ENCODE assay signal across 8 cellular contexts in genomic region chr17:18038149-18038850, GRCh38. TPM values are rescaled to one million over a fixed set of nuclear protein-coding genes. Genes with fewer than 3 reads are reported as not detected.
DNase-seq lines count a peak whose midpoint lies in the region; ATAC-seq and TF ChIP-seq lines count a peak whose summit lies in the region.

No MANE protein-coding gene starts in this region.

- H3K27ac Mint-ChIP-seq in effector memory CD8-positive, alpha-beta T cell: peak overlapping the region; percentile 15 to 88

- H3K4me1 Mint-ChIP-seq in effector memory CD8-positive, alpha-beta T cell (ENCODE audit: low read depth in 2 of 2): peaks cover 39 to 40% of the 10 kb centered on the region in 2 donors

- peak overlapping the region; percentile 77 for H3K4me3 ChIP-seq in cardiac muscle cell
- H3K4me3 ChIP-seq in SU-DHL-6 (ENCODE audit: insufficient read depth, low read length, poor library complexity, severe bottlenecking): peak overlapping the region; percentile 81
- H3K4me3 ChIP-seq in neural cell (ENCODE audit: low read length): peak overlapping the region; percentile 88

- H4K20me1 ChIP-seq in SU-DHL-6 (ENCODE audit: low read depth, low read length) (no peaks in the 10 kb centered on the region), neural cell (ENCODE audit: insufficient read depth) (no peaks in the 10 kb centered on the region)

- H3K9me3 ChIP-seq in cardiac muscle cell (ENCODE audit: low read depth): no peaks in the 10 kb centered on the region
- no peaks in the 10 kb centered on the region for H3K9me3 ChIP-seq in SU-DHL-6 (ENCODE audit: insufficient read depth, low read length)
- H3K9me3 ChIP-seq in neural cell (ENCODE audit: low read length): no peaks in the 10 kb centered on the region

- H3K79me2 ChIP-seq in SU-DHL-6 (ENCODE audit: insufficient read depth, low read length) (peaks cover 59% of the 10 kb centered on the region), neural cell (replicated peaks; ENCODE audit: insufficient read depth, low read length) (peaks cover 36% of the 10 kb centered on the region)

- no peaks in the 10 kb centered on the region for H3K27me3 Mint-ChIP-seq in effector memory CD8-positive, alpha-beta T cell

- H3K9me3 Mint-ChIP-seq in effector memory CD8-positive, alpha-beta T cell: no peaks in the 10 kb centered on the region

- peaks cover 12% of the 10 kb centered on the region for H3K4me1 ChIP-seq in cardiac muscle cell (ENCODE audit: low read depth)

- peaks cover 7% of the 10 kb centered on the region for H3K36me3 Mint-ChIP-seq in effector memory CD8-positive, alpha-beta T cell (ENCODE audit: insufficient read depth)

- ATAC-seq in Right ventricle myocardium inferior: no peak
- ATAC-seq in effector memory CD8-positive, alpha-beta T cell (replicated peaks): no peak

- intact Hi-C loops in Right ventricle myocardium inferior (cut with DNase I): loop anchor here (5.0 kb wide), 1 partner anchor 366 kb away; no protein-coding TSS in a partner anchor

- no peak for TF ChIP-seq RAD21 in neural cell (conservative IDR thresholded peaks at IDR 0.05)

- H3K9me2 ChIP-seq in SU-DHL-6 (replicated peaks; ENCODE audit: insufficient read depth, low read length) (no peaks in the 10 kb centered on the region), neural cell (ENCODE audit: insufficient read depth, low read length) (no peaks in the 10 kb centered on the region)

- TF ChIP-seq CTCF in cardiac muscle cell (IDR thresholded peaks at IDR 0.05; ENCODE audit: low read depth, low read length) (no peak), SU-DHL-6 (IDR thresholded peaks at IDR 0.05; ENCODE audit: insufficient read depth, low read length, poor library complexity, severe bottlenecking) (no peak), neural cell (IDR thresholded peaks at IDR 0.05; ENCODE audit: poor library complexity, severe bottlenecking) (no peak)

- H3K27ac ChIP-seq in cardiac muscle cell (no peak overlapping the region), SU-DHL-6 (ENCODE audit: low read depth, low read length) (peak overlapping the region; percentile 47), neural cell (ENCODE audit: low read length) (peak overlapping the region; percentile 80)

- peak overlapping the region; percentile 75 to 90 for H3K4me3 Mint-ChIP-seq in effector memory CD8-positive, alpha-beta T cell

- H3K27me3 ChIP-seq in cardiac muscle cell (no peaks in the 10 kb centered on the region), SU-DHL-6 (ENCODE audit: low read length) (no peaks in the 10 kb centered on the region), neural cell (ENCODE audit: insufficient read depth, low read depth, low read length) (no peaks in the 10 kb centered on the region)

- H2AFZ ChIP-seq in SU-DHL-6 (ENCODE audit: low read depth, low read length, severe bottlenecking) (peak overlapping the region; percentile 30), neural cell (ENCODE audit: low read depth, low read length) (peak overlapping the region; percentile 81)

- peak overlapping the region; percentile 72 for H3K9ac ChIP-seq in SU-DHL-6 (ENCODE audit: low read length)
- H3K9ac ChIP-seq in neural cell (ENCODE audit: low read length): peak overlapping the region; percentile 81

- H3K36me3 ChIP-seq in cardiac muscle cell: no peaks in the 10 kb centered on the region
- H3K36me3 ChIP-seq in SU-DHL-6 (ENCODE audit: low read length): no peaks in the 10 kb centered on the region
- H3K36me3 ChIP-seq in neural cell (ENCODE audit: insufficient read depth, low read length): no peaks in the 10 kb centered on the region

- H3F3A ChIP-seq in SU-DHL-6 (ENCODE audit: insufficient read depth) (peaks cover 15% of the 10 kb centered on the region; the same call in 1 of the 2 replicates), neural cell (ENCODE audit: insufficient read depth, low read length, poor library complexity, severe bottlenecking) (no peaks in the 10 kb centered on the region)

- no peak for TF ChIP-seq EP300 in neural cell (conservative IDR thresholded peaks at IDR 0.05; ENCODE audit: poor library complexity, severe bottlenecking)

- peak overlapping the region; percentile 83 for H3K4me2 ChIP-seq in SU-DHL-6 (ENCODE audit: low read depth, low read length, poor library complexity, severe bottlenecking)
- peak overlapping the region; percentile 72 for H3K4me2 ChIP-seq in neural cell (ENCODE audit: low read length)

- DNase-seq in cardiac muscle cell (ENCODE audit: low read depth in 1 of 2, low spot score in 1 of 2) (no peak), Right ventricle myocardium inferior (ENCODE audit: missing footprints) (no peak), NCI-H510A treated with DMSO at 0.1 percent for 48 hours (lab: John Stamatoyannopoulos, UW) (no peak), GM19238 (ENCODE audit: insufficient read length, low spot score) (no peak), dedifferentiated amniotic fluid mesenchymal stem cell (ENCODE audit: extremely low spot score) (no peak)
- no peak for DNase-seq in effector memory CD8-positive, alpha-beta T cell

TF ChIP-seq in neural cell, 6 proteins besides CTCF, POLR2A, EP300 and RAD21:
- TF ChIP-seq REST (IDR thresholded peaks at IDR 0.05; ENCODE audit: borderline replicate concordance): peak; percentile 36
- no peak for TF ChIP-seq SMC3 (conservative IDR thresholded peaks at IDR 0.05; ENCODE audit: poor library complexity)
- no peak for TF ChIP-seq POLR2AphosphoS5 (IDR thresholded peaks at IDR 0.05)
- no peak for TF ChIP-seq EZH2 (IDR thresholded peaks at IDR 0.05; ENCODE audit: borderline replicate concordance, insufficient read depth, low read length, poor library complexity, severe bottlenecking)
- no peak for TF ChIP-seq TAF1 (IDR thresholded peaks at IDR 0.05; ENCODE audit: low read depth)

RNA-seq across cellular contexts. Expression of gene ATPAF2, which starts 0.7 kb away (rescaled TPM):
- total RNA-seq in cardiac muscle cell (36.0 and 49.4 TPM in 2 replicates), Right ventricle myocardium inferior (34.9 TPM)
- polyA plus RNA-seq in cardiac muscle cell (40.3 and 49.9 TPM in 2 replicates), neural cell (30.5 and 33.3 TPM in 2 replicates)
- polyA minus RNA-seq in neural cell: 61.6 and 63.0 TPM in 2 replicates

RNA-seq across cellular contexts. Expression of gene GID4, which starts 0.9 kb away (rescaled TPM):
- total RNA-seq in cardiac muscle cell (9.8 and 10.7 TPM in 2 replicates), Right ventricle myocardium inferior (20.1 TPM)
- polyA plus RNA-seq in cardiac muscle cell (9.9 and 12.7 TPM in 2 replicates), neural cell (3.6 and 4.9 TPM in 2 replicates)
- 10.3 and 10.5 TPM in 2 replicates for polyA minus RNA-seq in neural cell

RNA-seq across cellular contexts. Expression of gene DRG2, which starts 49.4 kb away (rescaled TPM):
- total RNA-seq in cardiac muscle cell (48.1 and 49.5 TPM in 2 replicates), Right ventricle myocardium inferior (18.8 TPM)
- polyA plus RNA-seq in cardiac muscle cell (44.8 and 49.7 TPM in 2 replicates), neural cell (40.6 and 51.2 TPM in 2 replicates)
- polyA minus RNA-seq in neural cell: 23.6 and 30.0 TPM in 2 replicates
